In the genomic region with DNA sequence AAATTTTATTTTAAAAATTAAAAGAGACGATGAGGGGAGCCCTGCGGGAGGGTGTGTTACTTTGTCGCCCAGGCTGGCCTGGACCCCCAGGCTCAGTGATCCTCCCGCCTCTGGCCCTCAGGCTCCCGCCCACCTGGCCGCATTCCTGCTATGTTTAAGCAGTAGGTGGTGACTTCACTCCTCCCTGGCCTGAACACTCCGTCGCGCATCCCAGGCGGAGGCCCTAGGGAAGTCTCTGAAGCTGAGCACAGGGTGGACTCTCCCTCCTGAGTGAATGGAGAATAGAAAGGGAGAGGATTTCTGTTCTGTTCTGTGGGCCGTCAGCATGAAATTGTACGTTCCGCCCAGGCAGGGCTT, we compare ENCODE assay signal across 8 cellular contexts. TPM values are rescaled to one million over a fixed set of nuclear protein-coding genes. Genes with fewer than 3 reads are reported as not detected.
A peak's percentile ranks its signal among the peaks of the same experiment; 100 is the strongest.
DNase-seq lines count a peak whose midpoint lies in the region; ATAC-seq and TF ChIP-seq lines count a peak whose summit lies in the region.
"Not testable (repeated sequence)": the region's sequence is repeated elsewhere in the genome, so short reads cannot be mapped to it uniquely, and the experiment has no call there.

No MANE protein-coding gene starts in this region.

- not testable (repeated sequence) for H3K9me2 ChIP-seq in OCI-LY1 (ENCODE audit: low read depth, low read length); neural cell (ENCODE audit: insufficient read depth, low read length)

- CTCF ChIA-PET in CD4-positive, alpha-beta T cell (lab: Charles Lee): not testable (repeated sequence)

- H2AFZ ChIP-seq in OCI-LY1 (ENCODE audit: low read length): not testable (repeated sequence)
- H2AFZ ChIP-seq in neural cell (ENCODE audit: low read depth, low read length): peak overlapping the region; percentile 40

- H3K4me3 ChIP-seq in OCI-LY1 (ENCODE audit: low read depth, low read length, poor library complexity, severe bottlenecking) (peak overlapping the region; percentile 73), iPS-18c (ENCODE audit: insufficient read depth, low read depth, low read length) (peak overlapping the region; percentile 50), neural cell (ENCODE audit: low read length) (peak overlapping the region; percentile 93), subcutaneous abdominal adipose tissue (ENCODE audit: low read depth in 1 of 5, low read length in 5 of 5) (peak overlapping the region; percentile 83 to 100 (median 99))
- peak overlapping the region; percentile 81 for H3K4me3 ChIP-seq in effector memory CD4-positive, alpha-beta T cell (ENCODE audit: insufficient read depth, low read depth, low read length, poor library complexity, severe bottlenecking)

- intact Hi-C loops in CD4-positive, alpha-beta T cell (cut with DNase I, micrococcal nuclease): loop anchor here (1.0 to 2.0 kb wide), 6 partner anchors 31 to 69 kb away; a partner anchor contains a TSS
- intact Hi-C loops in activated T-helper 2 cell treated with anti-CD3 and anti-CD28 coated beads, Interferon-gamma antibody, Interleukin-2, Interleukin-4, amounts not matched to agents 10 μg/mL and 5 μg/mL and 100 μg/mL, durations not matched to agents 14 hours and 24 hours and 36 hours (cut with micrococcal nuclease): loop anchor here (1.0 to 2.0 kb wide), 2 partner anchors 31 to 42 kb away; a partner anchor contains a TSS

- peaks cover 24% of the 10 kb centered on the region for H3K36me3 ChIP-seq in OCI-LY1 (ENCODE audit: insufficient read depth, low read length)
- H3K36me3 ChIP-seq in effector memory CD4-positive, alpha-beta T cell (ENCODE audit: control insufficient read depth, insufficient read depth, low read length): peaks cover 23% of the 10 kb centered on the region
- H3K36me3 ChIP-seq in neural cell (ENCODE audit: insufficient read depth, low read length): not testable (repeated sequence)
- H3K36me3 ChIP-seq in subcutaneous abdominal adipose tissue (ENCODE audit: control insufficient read depth in 5 of 5, insufficient read depth in 5 of 5, low read length in 5 of 5): peaks cover 2 to 24% (median 12%) of the 10 kb centered on the region in 5 donors

- H3F3A ChIP-seq in OCI-LY1 (ENCODE audit: insufficient read depth, low read length); neural cell (ENCODE audit: insufficient read depth, low read length, poor library complexity, severe bottlenecking): not testable (repeated sequence)

- peaks cover 63% of the 10 kb centered on the region for H3K36me3 Mint-ChIP-seq in CD4-positive, alpha-beta T cell (ENCODE audit: low read depth)
- H3K36me3 Mint-ChIP-seq in activated T-helper 2 cell treated with anti-CD3 and anti-CD28 coated beads, Interferon-gamma antibody, Interleukin-2, Interleukin-4, amounts not matched to agents 10 μg/mL and 5 μg/mL and 100 μg/mL, durations not matched to agents 14 hours and 24 hours and 36 hours (ENCODE audit: low read depth): peaks cover 63% of the 10 kb centered on the region

- H3K27ac ChIP-seq in CD4-positive, alpha-beta T cell (ENCODE audit: low read depth, low read length): peak overlapping the region; percentile 17
- H3K27ac ChIP-seq in OCI-LY1 (ENCODE audit: low read depth, low read length, poor library complexity, severe bottlenecking): not testable (repeated sequence)
- peak overlapping the region; percentile 41 for H3K27ac ChIP-seq in effector memory CD4-positive, alpha-beta T cell (ENCODE audit: insufficient read depth, low read length, poor library complexity, severe bottlenecking)
- H3K27ac ChIP-seq in neural cell (ENCODE audit: low read length): peak overlapping the region; percentile 67
- peak overlapping the region; percentile 77 for H3K27ac ChIP-seq in subcutaneous abdominal adipose tissue (ENCODE audit: low read depth, low read length)

- H3K27me3 ChIP-seq in CD4-positive, alpha-beta T cell (ENCODE audit: control insufficient read depth, insufficient read depth, low read length); OCI-LY1 (ENCODE audit: insufficient read depth, low read length); effector memory CD4-positive, alpha-beta T cell (replicated peaks; ENCODE audit: control insufficient read depth, insufficient read depth, low read length, poor library complexity, severe bottlenecking); neural cell (ENCODE audit: insufficient read depth, low read depth, low read length); subcutaneous abdominal adipose tissue (ENCODE audit: control insufficient read depth in 5 of 5, insufficient read depth in 4 of 5, low read length in 5 of 5): not testable (repeated sequence)

- H3K9me3 Mint-ChIP-seq in CD4-positive, alpha-beta T cell: not testable (repeated sequence)
- peaks cover 61% of the 10 kb centered on the region for H3K9me3 Mint-ChIP-seq in activated T-helper 2 cell treated with anti-CD3 and anti-CD28 coated beads, Interferon-gamma antibody, Interleukin-2, Interleukin-4, amounts not matched to agents 10 μg/mL and 5 μg/mL and 100 μg/mL, durations not matched to agents 14 hours and 24 hours and 36 hours

- ATAC-seq in CD4-positive, alpha-beta T cell (ENCODE audit: poor library complexity): peak; percentile 4
- peak; percentile 17 for ATAC-seq in HG03097 (IDR thresholded peaks at IDR 0.05; ENCODE audit: low FRiP score, unreplicated experiment)

- not testable (repeated sequence) for H3K27me3 Mint-ChIP-seq in CD4-positive, alpha-beta T cell; activated T-helper 2 cell treated with anti-CD3 and anti-CD28 coated beads, Interferon-gamma antibody, Interleukin-2, Interleukin-4, amounts not matched to agents 10 μg/mL and 5 μg/mL and 100 μg/mL, durations not matched to agents 14 hours and 24 hours and 36 hours (ENCODE audit: low read depth)

- H3K9ac ChIP-seq in OCI-LY1 (ENCODE audit: low read length): not testable (repeated sequence)
- peak overlapping the region; percentile 63 for H3K9ac ChIP-seq in neural cell (ENCODE audit: low read length)
- peak overlapping the region in 4 of 5 donors; percentile 30 to 55 (median 44) for H3K9ac ChIP-seq in subcutaneous abdominal adipose tissue (ENCODE audit: low read length in 5 of 5)

- TF ChIP-seq EP300 in neural cell (conservative IDR thresholded peaks at IDR 0.05; ENCODE audit: poor library complexity, severe bottlenecking): not testable (repeated sequence)

- peak overlapping the region; percentile 84 for H3K27ac Mint-ChIP-seq in CD4-positive, alpha-beta T cell
- peak overlapping the region; percentile 97 for H3K27ac Mint-ChIP-seq in activated T-helper 2 cell treated with anti-CD3 and anti-CD28 coated beads, Interferon-gamma antibody, Interleukin-2, Interleukin-4, amounts not matched to agents 10 μg/mL and 5 μg/mL and 100 μg/mL, durations not matched to agents 14 hours and 24 hours and 36 hours

- not testable (repeated sequence) for H4K20me1 ChIP-seq in OCI-LY1 (ENCODE audit: insufficient read depth, low read length); neural cell (ENCODE audit: insufficient read depth)

- peaks cover 28% of the 10 kb centered on the region for H3K9me3 ChIP-seq in CD4-positive, alpha-beta T cell (ENCODE audit: control insufficient read depth, low read length)
- not testable (repeated sequence) for H3K9me3 ChIP-seq in OCI-LY1 (ENCODE audit: low read length); iPS-18c (ENCODE audit: control insufficient read depth, insufficient read depth, low read length); neural cell (ENCODE audit: low read length); subcutaneous abdominal adipose tissue (ENCODE audit: control insufficient read depth in 5 of 5, low read length in 5 of 5)
- H3K9me3 ChIP-seq in effector memory CD4-positive, alpha-beta T cell (ENCODE audit: control insufficient read depth, low read length): peaks cover 12% of the 10 kb centered on the region

- not testable (repeated sequence) for H3K79me2 ChIP-seq in OCI-LY1 (ENCODE audit: insufficient read depth, low read length); neural cell (replicated peaks; ENCODE audit: insufficient read depth, low read length)

- H3K4me3 Mint-ChIP-seq in CD4-positive, alpha-beta T cell: peak overlapping the region; percentile 87
- peak overlapping the region; percentile 97 for H3K4me3 Mint-ChIP-seq in activated T-helper 2 cell treated with anti-CD3 and anti-CD28 coated beads, Interferon-gamma antibody, Interleukin-2, Interleukin-4, amounts not matched to agents 10 μg/mL and 5 μg/mL and 100 μg/mL, durations not matched to agents 14 hours and 24 hours and 36 hours (ENCODE audit: low read depth)

- peaks cover 37% of the 10 kb centered on the region for H3K4me1 Mint-ChIP-seq in CD4-positive, alpha-beta T cell (ENCODE audit: low read depth)
- peaks cover 10% of the 10 kb centered on the region for H3K4me1 Mint-ChIP-seq in activated T-helper 2 cell treated with anti-CD3 and anti-CD28 coated beads, Interferon-gamma antibody, Interleukin-2, Interleukin-4, amounts not matched to agents 10 μg/mL and 5 μg/mL and 100 μg/mL, durations not matched to agents 14 hours and 24 hours and 36 hours (ENCODE audit: low read depth)

- DNase-seq in CD4-positive, alpha-beta T cell; activated T-helper 2 cell treated with anti-CD3 and anti-CD28 coated beads, Interferon-gamma antibody, Interleukin-2, Interleukin-4, amounts not matched to agents 10 μg/mL and 5 μg/mL and 100 μg/mL, durations not matched to agents 14 hours and 24 hours and 36 hours (ENCODE audit: low spot score): not testable (repeated sequence)
- peak in 1 of 3 donors; percentile 0 for DNase-seq in effector memory CD4-positive, alpha-beta T cell

- TF ChIP-seq CTCF in CD4-positive, alpha-beta T cell (IDR thresholded peaks at IDR 0.05); OCI-LY1 (IDR thresholded peaks at IDR 0.05; ENCODE audit: low read length); neural cell (IDR thresholded peaks at IDR 0.05; ENCODE audit: poor library complexity, severe bottlenecking): not testable (repeated sequence)

- H3K4me2 ChIP-seq in OCI-LY1 (ENCODE audit: low read length): not testable (repeated sequence)
- peak overlapping the region; percentile 62 for H3K4me2 ChIP-seq in neural cell (ENCODE audit: low read length)

- POLR2A ChIA-PET in CD4-positive, alpha-beta T cell (lab: Charles Lee): not testable (repeated sequence)

- not testable (repeated sequence) for TF ChIP-seq RAD21 in neural cell (conservative IDR thresholded peaks at IDR 0.05)

- not testable (repeated sequence) for H3K4me1 ChIP-seq in OCI-LY1 (ENCODE audit: insufficient read depth, low read length, severe bottlenecking); effector memory CD4-positive, alpha-beta T cell (ENCODE audit: control insufficient read depth, insufficient read depth, low read length, poor library complexity, severe bottlenecking)
- peaks cover 1 to 17% (median 16%) of the 10 kb centered on the region in 5 donors for H3K4me1 ChIP-seq in subcutaneous abdominal adipose tissue (ENCODE audit: control insufficient read depth in 5 of 5, insufficient read depth in 5 of 5, low read length in 5 of 5)

RNA-seq across cellular contexts. Expression of a gene that starts 0.5 kb away (rescaled TPM):
- 1 to 10 TPM; 7.9 to 8.2 TPM for total RNA-seq in CD4-positive, alpha-beta T cell
- 17.1 and 17.8 TPM in 2 replicates for total RNA-seq in activated T-helper 2 cell treated with anti-CD3 and anti-CD28 coated beads, Interferon-gamma antibody, Interleukin-2, Interleukin-4, amounts not matched to agents 10 μg/mL and 5 μg/mL and 100 μg/mL, durations not matched to agents 14 hours and 24 hours and 36 hours
- 8.0 and 8.1 TPM in 2 replicates for polyA plus RNA-seq in neural cell
- polyA minus RNA-seq in neural cell: 26.1 and 29.8 TPM in 2 replicates

RNA-seq across cellular contexts. Expression of a gene that starts 42.2 kb away (rescaled TPM):
- total RNA-seq in CD4-positive, alpha-beta T cell: 10 to 100 TPM; 13.4 to 15.3 TPM
- total RNA-seq in activated T-helper 2 cell treated with anti-CD3 and anti-CD28 coated beads, Interferon-gamma antibody, Interleukin-2, Interleukin-4, amounts not matched to agents 10 μg/mL and 5 μg/mL and 100 μg/mL, durations not matched to agents 14 hours and 24 hours and 36 hours: 20.7 and 22.6 TPM in 2 replicates
- polyA plus RNA-seq in neural cell: 6.5 and 13.4 TPM in 2 replicates
- polyA minus RNA-seq in neural cell: 47.2 and 57.4 TPM in 2 replicates
